ENCODE assay signal across 13 cellular contexts in genomic region chrX:16772460-16772859, GRCh38. TPM values are rescaled to one million over a fixed set of nuclear protein-coding genes. Genes with fewer than 3 reads are reported as not detected.
DNase-seq lines count a peak whose midpoint lies in the region; ATAC-seq, FAIRE-seq and TF ChIP-seq lines count a peak whose summit lies in the region.
"Had no signal": no experiment of that assay in that cellular context is flagged by ENCODE, and none has a peak within 500 bp of the region (broad histone marks: within the 10 kb centered on the region; RNA-seq: fewer than 3 reads in every experiment).

No MANE protein-coding gene starts in this region.

- H3K36me3 ChIP-seq in ES-I3 (ENCODE audit: insufficient read depth, low read length): no peaks in the 10 kb centered on the region; the same call in 1 of the 2 replicates
- no peaks in the 10 kb centered on the region for H3K36me3 ChIP-seq in H1 (ENCODE audit: control insufficient read depth in 2 of 4, insufficient read depth in 4 of 4, low read length in 3 of 4)
- no peaks in the 10 kb centered on the region for H3K36me3 ChIP-seq in neural cell (ENCODE audit: insufficient read depth, low read length)

- no peak overlapping the region; the same call in 1 of the 2 replicates for H2AK5ac ChIP-seq in H1 (ENCODE audit: low read depth, low read length)

- 78% methylated on average over 6 of the region's 6 CpGs; no CpG with 5 or more reads in 1 of the 2 experiments for WGBS in H1 (ENCODE audit: extremely low coverage in 1 of 2, insufficient coverage in 1 of 2, insufficient read length in 1 of 2, insufficient replicate concordance in 2 of 2, low coverage in 1 of 2, low lambda C conversion rate in 2 of 2, missing lambda C conversion rate in 1 of 2), 2 experiments

- no peaks in the 10 kb centered on the region for H4K20me1 ChIP-seq in H1 (replicated peaks in 1 of 2; ENCODE audit: control insufficient read depth in 1 of 2, insufficient read depth in 2 of 2, low read length in 2 of 2)
- no peaks in the 10 kb centered on the region for H4K20me1 ChIP-seq in neural cell (ENCODE audit: insufficient read depth)

- CTCF ChIA-PET in H1 (lab: Charles Lee; ENCODE audit: partially characterized antibody): interaction anchor here (1.4 kb wide), 1 partner anchor 35 kb away, joined by 3 read pairs; no protein-coding TSS in a partner anchor

- TF ChIP-seq CTCF in NB4 (IDR thresholded peaks at IDR 0.05; ENCODE audit: low read depth, low read length): no peak
- TF ChIP-seq CTCF in H1 (IDR thresholded peaks at IDR 0.05; ENCODE audit: control extremely low read depth in 1 of 3, insufficient read depth in 1 of 3, low read depth in 1 of 3, low read length in 3 of 3): no peak
- TF ChIP-seq CTCF in neural cell (IDR thresholded peaks at IDR 0.05; ENCODE audit: poor library complexity, severe bottlenecking): no peak

- peak overlapping the region; percentile 40 for H3K9ac ChIP-seq in ES-I3 (ENCODE audit: low read depth, low read length)
- H3K9ac ChIP-seq in H1 (replicated peaks in 1 of 4; ENCODE audit: extremely low read depth in 1 of 4, low read depth in 3 of 4, low read length in 3 of 4): peak overlapping the region in 1 of 4 experiments; percentile 58; a peak in 3 of 7 replicates
- no peak overlapping the region for H3K9ac ChIP-seq in neural cell (ENCODE audit: low read length)

- H3K4ac ChIP-seq in H1 (replicated peaks; ENCODE audit: insufficient read length, low read depth, low read length): no peak overlapping the region

- no peak overlapping the region for H2AFZ ChIP-seq in H1 (ENCODE audit: low read length)
- H2AFZ ChIP-seq in neural cell (ENCODE audit: low read depth, low read length): no peak overlapping the region

- H4K8ac ChIP-seq in H1 (ENCODE audit: extremely low read depth, insufficient read depth, low read length): no peak overlapping the region

- H2BK120ac ChIP-seq in H1 (replicated peaks; ENCODE audit: low read depth, low read length): peak overlapping the region; percentile 83

- H3K79me2 ChIP-seq in H1 (ENCODE audit: control insufficient read depth in 1 of 2, insufficient read depth in 2 of 2, low read length in 2 of 2): no peaks in the 10 kb centered on the region
- H3K79me2 ChIP-seq in neural cell (replicated peaks; ENCODE audit: insufficient read depth, low read length): no peaks in the 10 kb centered on the region

- H3K23me2 ChIP-seq in H1 (ENCODE audit: low read depth, low read length): no peaks in the 10 kb centered on the region

- no peak overlapping the region for H3K56ac ChIP-seq in H1 (replicated peaks; ENCODE audit: insufficient read length, low read depth, low read length)

- no peak overlapping the region for H3K14ac ChIP-seq in H1 (ENCODE audit: insufficient read length)

- peaks cover 15% of the 10 kb centered on the region; the same call in 1 of the 2 replicates for H3K4me1 ChIP-seq in ES-I3 (ENCODE audit: insufficient read depth, low read length)
- H3K4me1 ChIP-seq in H1 (replicated peaks in 1 of 4; ENCODE audit: control insufficient read depth in 3 of 4, insufficient read depth in 4 of 4, low read length in 3 of 4): peaks cover 0 to 6% (median 0%) of the 10 kb centered on the region in 4 experiments; a peak in 2 of 7 replicates

- DNase-seq in NB4 (ENCODE audit: low read depth) (peak; percentile 23), H1 (ENCODE audit: low read depth in 1 of 2, low spot score in 2 of 2) (peak in 1 of 2 experiments; percentile 51), 8988T (no peak), OCI-M2 (lab: John Stamatoyannopoulos, UW; ENCODE audit: unreplicated experiment) (no peak)
- DNase-seq: activated CD4-positive, CD25-positive, alpha-beta regulatory T cell; activated naive CD4-positive, alpha-beta T cell treated with anti-CD3 and anti-CD28 coated beads, Interleukin-2, amount 50 U/mL, for 16 hours; naive thymus-derived CD4-positive, alpha-beta T cell; stimulated activated CD4-positive, alpha-beta T cell treated with anti-CD3 and anti-CD28 coated beads, Interleukin-4, amount 100 ng/mL, for 4 hours had no signal

- FAIRE-seq in H1 (lab: Jason Lieb, UNC): no peak

- peak overlapping the region; percentile 96 for H2BK12ac ChIP-seq in H1 (ENCODE audit: low read depth, low read length)

- H3K27me3 ChIP-seq in H1 (replicated peaks in 1 of 4; ENCODE audit: control insufficient read depth in 3 of 4, extremely low read depth in 1 of 4, insufficient read depth in 3 of 4, low read length in 3 of 4) (no peaks in the 10 kb centered on the region), neural cell (ENCODE audit: insufficient read depth, low read depth, low read length) (no peaks in the 10 kb centered on the region)

- H3K27ac ChIP-seq in H1 (ENCODE audit: low read depth, low read length) (peak overlapping the region; percentile 83), neural cell (ENCODE audit: low read length) (peak overlapping the region; percentile 57)

- H3F3A ChIP-seq in neural cell (ENCODE audit: insufficient read depth, low read length, poor library complexity, severe bottlenecking): no peaks in the 10 kb centered on the region

- no peak overlapping the region for H4K91ac ChIP-seq in H1 (replicated peaks; ENCODE audit: insufficient read length, low read length)

- no peaks in the 10 kb centered on the region for H3K9me2 ChIP-seq in neural cell (ENCODE audit: insufficient read depth, low read length)

- peak overlapping the region; percentile 91; the same call in 1 of the 2 replicates for H2BK5ac ChIP-seq in H1 (ENCODE audit: low read depth, low read length)

- H2BK20ac ChIP-seq in H1 (ENCODE audit: low read length): no peak overlapping the region

- no peaks in the 10 kb centered on the region for H3K79me1 ChIP-seq in H1 (ENCODE audit: low read depth, low read length)

- peak overlapping the region; percentile 55 for H4K5ac ChIP-seq in H1 (ENCODE audit: insufficient read length, low read depth, low read length)

- no peak for TF ChIP-seq EP300 in H1 (IDR thresholded peaks at IDR 0.05; ENCODE audit: borderline replicate concordance in 1 of 2, low read depth in 2 of 2, low read length in 2 of 2)
- no peak for TF ChIP-seq EP300 in neural cell (conservative IDR thresholded peaks at IDR 0.05; ENCODE audit: poor library complexity, severe bottlenecking)

- TF ChIP-seq POLR2A in NB4 (IDR thresholded peaks at IDR 0.05; ENCODE audit: extremely low read depth, insufficient read length) (no peak), H1 (IDR thresholded peaks at IDR 0.05; ENCODE audit: control extremely low read depth in 1 of 2, low read depth in 2 of 2, low read length in 2 of 2) (no peak)

- ATAC-seq in GM21423 (IDR thresholded peaks at IDR 0.05; ENCODE audit: unreplicated experiment): no peak
- no peak for ATAC-seq in HG02840 (IDR thresholded peaks at IDR 0.05; ENCODE audit: low FRiP score, unreplicated experiment)
- ATAC-seq: naive thymus-derived CD4-positive, alpha-beta T cell; stimulated activated effector memory CD8-positive, alpha-beta T cell treated with anti-CD3 and anti-CD28 coated beads, Interleukin-12 subunit alpha, Interleukin-12 subunit beta, amount 100 ng/mL, for 72 hours had no signal

- peak overlapping the region in 1 of 2 experiments; percentile 32; a peak in 1 of 4 replicates for H3K4me2 ChIP-seq in H1 (ENCODE audit: insufficient read depth in 1 of 2, low read depth in 2 of 2, low read length in 2 of 2)
- H3K4me2 ChIP-seq in neural cell (ENCODE audit: low read length): no peak overlapping the region

- no peak overlapping the region for H3K4me3 ChIP-seq in NB4 (ENCODE audit: low read depth, low read length)
- peak overlapping the region in 1 of 4 experiments; percentile 27; a peak in 1 of 8 replicates for H3K4me3 ChIP-seq in H1 (ENCODE audit: extremely low read depth in 1 of 4, insufficient read depth in 2 of 4, low read depth in 3 of 4, low read length in 4 of 4)
- H3K4me3 ChIP-seq in neural cell (ENCODE audit: low read length): no peak overlapping the region

- H3K9me3 ChIP-seq in ES-I3 (ENCODE audit: control insufficient read depth, insufficient read depth, low read length) (peaks cover 5% of the 10 kb centered on the region; the same call in 1 of the 2 replicates), H1 (ENCODE audit: insufficient read depth in 2 of 2, low read depth in 1 of 2, low read length in 1 of 2) (0 out of 4 replicates have a peak, but pooled peaks cover 2 to 5% of the 10 kb centered on the region in 2 experiments), neural cell (ENCODE audit: low read length) (no peaks in the 10 kb centered on the region)

- H3K23ac ChIP-seq in H1 (ENCODE audit: insufficient read length): no peak overlapping the region

- no peak overlapping the region for H2BK15ac ChIP-seq in H1 (ENCODE audit: low read length)

- TF ChIP-seq RAD21 in H1 (IDR thresholded peaks at IDR 0.05 in 1 of 2, conservative IDR thresholded peaks at IDR 0.05 in 1 of 2; ENCODE audit: low read depth in 2 of 2, low read length in 2 of 2): no peak
- no peak for TF ChIP-seq RAD21 in neural cell (conservative IDR thresholded peaks at IDR 0.05)

- no peak overlapping the region for H3K18ac ChIP-seq in H1 (ENCODE audit: extremely low read depth, low read length)

- POLR2A ChIA-PET in H1 (lab: Charles Lee; ENCODE audit: partially characterized antibody): interaction anchor here (0.8 to 1.9 kb wide), 5 partner anchors 9 to 94 kb away, joined by 4 to 9 read pairs (median 5); partner anchors contain the start of gene CTPS2

RNA-seq across cellular contexts. Expression of gene TXLNG, which starts 13.8 kb away (rescaled TPM):
- 42.6 and 42.9 TPM in 2 replicates for total RNA-seq in H1 (2021; fragmentation: NEBNext Ultra II Directional; extraction: Animal tissue kit (Norgen Biotek cat#: 25700))
- polyA plus RNA-seq in H1 (2011; rRNA removed) (19.9 and 32.9 TPM in 2 replicates), neural cell (20.4 and 24.2 TPM in 2 replicates)
- 33.0 TPM for polyA plus RNA-seq in H1 (2011; cell fraction: cytosol; rRNA removed)
- 14.8 TPM for polyA plus RNA-seq in H1 (2011; cell fraction: nucleus; rRNA removed)
- 19.6 to 35.8 TPM (median 23.1 TPM) in 4 replicates for polyA plus RNA-seq in H1 (2012, experiment 1 of 2)
- 2.7 TPM for polyA plus RNA-seq in H1 (2012, experiment 2 of 2)
- polyA plus RNA-seq in H1 (2013, experiment 1 of 2): 36.3 TPM
- 36.9 TPM for polyA plus RNA-seq in H1 (2013, experiment 2 of 2)
- 19.9 and 20.3 TPM in 2 replicates for polyA minus RNA-seq in H1 (2011; rRNA and poly(A)+ RNA removed)
- 14.1 TPM for polyA minus RNA-seq in H1 (2011; cell fraction: cytosol; rRNA and poly(A)+ RNA removed)
- 22.4 TPM for polyA minus RNA-seq in H1 (2011; cell fraction: nucleus; rRNA and poly(A)+ RNA removed)
- 19.2 and 20.7 TPM in 2 replicates for polyA minus RNA-seq in neural cell

RNA-seq across cellular contexts. Expression of gene SYAP1, which starts 53.0 kb away (rescaled TPM):
- total RNA-seq in H1 (2021; fragmentation: NEBNext Ultra II Directional; extraction: Animal tissue kit (Norgen Biotek cat#: 25700)): 20.3 and 22.8 TPM in 2 replicates
- polyA plus RNA-seq in H1 (2011; rRNA removed) (2.7 and 2.9 TPM in 2 replicates), neural cell (13.3 and 14.4 TPM in 2 replicates)
- 5.2 TPM for polyA plus RNA-seq in H1 (2011; cell fraction: cytosol; rRNA removed)
- polyA plus RNA-seq in H1 (2011; cell fraction: nucleus; rRNA removed): 3.9 TPM
- 9.4 to 13.2 TPM (median 10.0 TPM) in 4 replicates for polyA plus RNA-seq in H1 (2012, experiment 1 of 2)
- 2.3 TPM for polyA plus RNA-seq in H1 (2012, experiment 2 of 2)
- polyA plus RNA-seq in H1 (2013, experiment 1 of 2): 12.9 TPM
- 12.8 TPM for polyA plus RNA-seq in H1 (2013, experiment 2 of 2)
- 4.1 and 4.9 TPM in 2 replicates for polyA minus RNA-seq in H1 (2011; rRNA and poly(A)+ RNA removed)
- 3.5 TPM for polyA minus RNA-seq in H1 (2011; cell fraction: cytosol; rRNA and poly(A)+ RNA removed)
- polyA minus RNA-seq in H1 (2011; cell fraction: nucleus; rRNA and poly(A)+ RNA removed): 6.3 TPM
- 20.0 and 23.7 TPM in 2 replicates for polyA minus RNA-seq in neural cell

RNA-seq across cellular contexts. Expression of gene CTPS2, which starts 60.0 kb away (rescaled TPM):
- total RNA-seq in H1 (2021; fragmentation: NEBNext Ultra II Directional; extraction: Animal tissue kit (Norgen Biotek cat#: 25700)): 32.7 and 34.0 TPM in 2 replicates
- polyA plus RNA-seq in H1 (2011; rRNA removed) (11.4 and 17.1 TPM in 2 replicates), neural cell (17.1 and 18.9 TPM in 2 replicates)
- 16.1 TPM for polyA plus RNA-seq in H1 (2011; cell fraction: cytosol; rRNA removed)
- 11.5 TPM for polyA plus RNA-seq in H1 (2011; cell fraction: nucleus; rRNA removed)
- 20.6 to 31.3 TPM (median 24.7 TPM) in 4 replicates for polyA plus RNA-seq in H1 (2012, experiment 1 of 2)
- 3.2 TPM for polyA plus RNA-seq in H1 (2012, experiment 2 of 2)
- polyA plus RNA-seq in H1 (2013, experiment 1 of 2): 14.0 TPM
- polyA plus RNA-seq in H1 (2013, experiment 2 of 2): 12.9 TPM
- polyA minus RNA-seq in H1 (2011; rRNA and poly(A)+ RNA removed): 34.7 and 44.3 TPM in 2 replicates
- polyA minus RNA-seq in H1 (2011; cell fraction: cytosol; rRNA and poly(A)+ RNA removed): 21.4 TPM
- polyA minus RNA-seq in H1 (2011; cell fraction: nucleus; rRNA and poly(A)+ RNA removed): 32.1 TPM
- 21.2 and 22.9 TPM in 2 replicates for polyA minus RNA-seq in neural cell
